ENCODE assay signal across 1 cellular context in the genomic region with DNA sequence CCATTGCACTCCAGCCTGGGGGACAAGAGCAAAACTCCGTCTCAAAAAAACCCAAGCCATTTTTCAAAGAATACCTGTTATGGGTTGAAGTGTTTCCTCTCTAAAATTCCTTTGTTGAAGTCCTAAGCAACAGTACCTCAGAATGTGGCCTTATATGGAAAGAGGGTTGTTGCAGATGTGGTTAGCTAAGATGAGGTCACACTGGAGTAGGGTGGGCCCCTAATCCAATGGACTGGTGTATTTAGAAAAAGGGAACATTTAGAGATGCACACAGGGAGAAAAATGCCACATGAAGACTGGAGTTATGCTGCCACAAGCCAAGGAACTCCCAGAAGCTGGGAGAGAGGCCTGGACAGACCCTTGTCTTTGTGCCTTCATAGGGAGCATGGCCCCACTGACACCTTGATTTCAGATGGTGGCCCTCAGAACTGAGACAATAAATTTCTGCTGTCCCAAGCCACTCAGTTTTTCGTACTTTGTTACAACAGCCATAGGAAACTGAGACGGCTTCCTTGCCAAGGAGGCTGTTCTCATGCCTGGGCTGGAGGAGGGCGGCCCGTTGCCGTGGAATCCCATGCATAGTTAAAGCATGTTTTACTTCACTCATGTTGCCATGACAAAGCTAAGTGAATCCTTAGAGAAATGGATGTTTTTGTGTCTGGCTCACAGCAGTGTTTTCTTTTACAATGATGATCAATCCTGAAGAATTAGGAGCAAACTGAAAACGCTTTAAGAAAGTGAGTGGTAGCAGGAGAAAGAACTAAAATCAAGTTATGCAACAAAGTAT.
TF ChIP-seq lines count a peak whose summit lies in the region.

No MANE protein-coding gene starts in this region.

TF ChIP-seq in IMR-90, 13 proteins besides CTCF, POLR2A, EP300 and RAD21:
- no peak for TF ChIP-seq SMC3 (IDR thresholded peaks at IDR 0.05; ENCODE audit: low read depth, low read length)
- no peak for TF ChIP-seq MAZ (IDR thresholded peaks at IDR 0.05; ENCODE audit: borderline replicate concordance, low read depth, low read length)
